In the genomic region with DNA sequence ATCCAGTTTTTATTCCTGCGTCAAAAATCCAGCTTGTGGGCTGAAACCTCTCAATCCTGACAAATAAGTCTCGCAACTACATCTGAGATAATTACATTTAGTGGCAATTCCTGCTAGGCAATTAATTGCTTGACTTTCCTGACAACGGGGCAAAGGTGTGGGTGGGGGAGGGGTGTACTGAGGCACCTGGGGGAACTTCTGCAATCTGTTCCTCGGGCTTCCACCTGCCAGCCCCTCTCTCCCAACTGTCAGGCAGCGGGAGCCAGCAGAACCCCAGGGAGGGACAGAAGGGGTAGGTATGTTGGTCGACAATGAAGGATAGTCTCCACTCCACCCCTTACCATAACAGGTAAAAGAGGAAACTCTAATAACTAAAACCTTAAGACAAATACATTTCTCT, we compare ENCODE assay signal across 1 cellular context.
TF ChIP-seq lines count a peak whose summit lies in the region.

No MANE protein-coding gene starts in this region.

TF ChIP-seq in WTC11, 78 proteins besides CTCF, POLR2A, EP300 and RAD21 (continued from another document):
- TF ChIP-seq, protein P1, sequence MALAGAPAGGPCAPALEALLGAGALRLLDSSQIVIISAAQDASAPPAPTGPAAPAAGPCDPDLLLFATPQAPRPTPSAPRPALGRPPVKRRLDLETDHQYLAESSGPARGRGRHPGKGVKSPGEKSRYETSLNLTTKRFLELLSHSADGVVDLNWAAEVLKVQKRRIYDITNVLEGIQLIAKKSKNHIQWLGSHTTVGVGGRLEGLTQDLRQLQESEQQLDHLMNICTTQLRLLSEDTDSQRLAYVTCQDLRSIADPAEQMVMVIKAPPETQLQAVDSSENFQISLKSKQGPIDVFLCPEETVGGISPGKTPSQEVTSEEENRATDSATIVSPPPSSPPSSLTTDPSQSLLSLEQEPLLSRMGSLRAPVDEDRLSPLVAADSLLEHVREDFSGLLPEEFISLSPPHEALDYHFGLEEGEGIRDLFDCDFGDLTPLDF (CRISPR knock-in tag; IDR thresholded peaks at IDR 0.05) = no peak
- TF ChIP-seq OVOL2 (CRISPR knock-in tag; IDR thresholded peaks at IDR 0.05; ENCODE audit: borderline replicate concordance) = no peak
- TF ChIP-seq, protein P2, sequence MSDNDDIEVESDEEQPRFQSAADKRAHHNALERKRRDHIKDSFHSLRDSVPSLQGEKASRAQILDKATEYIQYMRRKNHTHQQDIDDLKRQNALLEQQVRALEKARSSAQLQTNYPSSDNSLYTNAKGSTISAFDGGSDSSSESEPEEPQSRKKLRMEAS (CRISPR knock-in tag; IDR thresholded peaks at IDR 0.05) = no peak
- TF ChIP-seq ZNF219 (CRISPR knock-in tag; IDR thresholded peaks at IDR 0.05; ENCODE audit: borderline replicate concordance) = no peak
- no peak for TF ChIP-seq CREB1 (CRISPR knock-in tag; IDR thresholded peaks at IDR 0.05)
- no peak for TF ChIP-seq RELA (CRISPR knock-in tag; IDR thresholded peaks at IDR 0.05; ENCODE audit: borderline replicate concordance)
- no peak for TF ChIP-seq JUN (CRISPR knock-in tag; IDR thresholded peaks at IDR 0.05)
- TF ChIP-seq NFE2L1 (CRISPR knock-in tag; IDR thresholded peaks at IDR 0.05) = no peak
- TF ChIP-seq, protein P3, sequence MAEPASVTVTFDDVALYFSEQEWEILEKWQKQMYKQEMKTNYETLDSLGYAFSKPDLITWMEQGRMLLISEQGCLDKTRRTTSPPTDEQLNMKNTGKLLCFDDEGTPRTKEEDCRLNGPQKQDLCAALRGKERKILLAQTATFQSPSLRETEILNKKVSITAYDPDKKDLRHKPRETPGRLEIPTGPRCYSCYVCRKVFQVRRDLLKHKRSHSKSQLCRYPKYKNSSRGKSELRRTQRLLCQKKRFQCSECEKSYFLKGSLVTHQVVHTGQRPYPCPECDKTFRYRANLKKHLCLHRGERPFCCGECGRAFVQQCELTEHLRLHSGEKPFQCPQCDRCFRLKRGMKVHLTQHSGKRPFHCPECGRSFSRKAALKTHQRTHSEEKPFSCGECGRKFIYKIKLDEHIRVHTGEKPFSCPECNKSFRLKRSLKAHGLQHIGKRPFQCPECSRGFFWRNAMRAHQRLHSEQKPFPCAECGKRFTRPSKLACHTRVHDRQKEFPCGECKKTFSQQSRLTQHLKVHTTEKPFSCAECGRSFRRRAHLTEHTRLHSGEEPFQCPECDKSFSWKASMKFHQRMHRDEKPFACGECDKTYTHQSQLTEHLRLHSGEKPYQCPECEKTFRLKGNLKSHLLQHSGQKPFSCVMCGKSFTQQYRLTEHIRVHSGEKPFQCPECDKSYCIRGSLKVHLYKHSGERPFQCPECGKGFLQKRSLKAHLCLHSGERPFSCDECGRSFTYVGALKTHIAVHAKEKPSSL (CRISPR knock-in tag; conservative IDR thresholded peaks at IDR 0.05) = no peak
- TF ChIP-seq NR1H2 (CRISPR knock-in tag; IDR thresholded peaks at IDR 0.05) = no peak
- no peak for TF ChIP-seq ZNF396 (CRISPR knock-in tag; IDR thresholded peaks at IDR 0.05; ENCODE audit: borderline replicate concordance)
- no peak for TF ChIP-seq JAZF1 (CRISPR knock-in tag; IDR thresholded peaks at IDR 0.05)
